9 cellular contexts compared by ENCODE assay signal in the genomic region with DNA sequence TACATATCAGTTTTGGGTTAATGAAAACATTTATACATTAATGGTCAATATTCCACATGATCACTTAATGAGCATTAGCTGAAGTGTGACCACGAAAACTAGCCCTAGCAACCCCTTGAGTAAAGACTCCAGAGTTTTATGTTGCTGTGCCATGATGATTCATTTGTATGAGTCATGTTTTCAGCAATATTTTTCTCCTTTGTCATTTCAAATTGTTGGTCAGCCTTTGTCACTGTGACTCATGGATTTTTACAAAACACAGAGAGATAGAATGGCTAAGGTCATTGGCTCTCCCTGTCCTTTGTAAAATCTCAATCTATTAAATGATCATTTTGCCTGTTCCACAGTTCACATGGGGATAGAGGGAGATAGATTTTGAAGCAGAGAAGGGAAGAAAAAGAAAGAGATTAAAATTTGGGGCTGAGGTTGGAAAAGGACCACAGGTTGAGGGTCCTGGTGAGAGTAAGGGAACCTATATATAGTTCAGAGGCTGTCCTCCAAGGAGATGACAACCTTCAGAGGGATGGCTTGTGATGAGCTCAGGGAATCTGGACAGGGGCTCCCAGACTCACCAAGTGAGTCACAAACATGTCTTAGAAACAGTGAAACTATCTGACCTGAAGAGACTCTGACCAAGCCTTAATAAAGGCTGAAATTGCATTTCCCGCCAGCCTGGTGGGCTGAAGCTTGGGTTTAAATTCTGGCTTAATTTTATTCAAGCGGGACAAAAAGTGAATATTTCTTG. TPM values are rescaled to one million over a fixed set of nuclear protein-coding genes. Genes with fewer than 3 reads are reported as not detected.
A peak's percentile ranks its signal among the peaks of the same experiment; 100 is the strongest.
DNase-seq lines count a peak whose midpoint lies in the region; ATAC-seq and TF ChIP-seq lines count a peak whose summit lies in the region.
"Had no signal": no experiment of that assay in that cellular context is flagged by ENCODE, and none has a peak within 500 bp of the region (broad histone marks: within the 10 kb centered on the region; RNA-seq: fewer than 3 reads in every experiment).

No MANE protein-coding gene starts in this region.

- no peaks in the 10 kb centered on the region for H3K27me3 ChIP-seq in Panc1 (ENCODE audit: control insufficient read depth, insufficient read depth, low read length)
- no peaks in the 10 kb centered on the region for H3K27me3 ChIP-seq in colonic mucosa

- H3K9me3 ChIP-seq in Panc1 (ENCODE audit: control insufficient read depth, insufficient read depth, low read depth, low read length) = no peaks in the 10 kb centered on the region; the same call in 1 of the 2 replicates
- H3K9me3 ChIP-seq in colonic mucosa = no peaks in the 10 kb centered on the region

- intact Hi-C loops in Panc1 (cut with micrococcal nuclease; ENCODE audit: unreplicated experiment) = no loop called here
- intact Hi-C loops in colonic mucosa (cut with DNase I) = no loop called here

- peaks cover 3% of the 10 kb centered on the region for H3K4me1 Mint-ChIP-seq in activated naive CD8-positive, alpha-beta T cell treated with anti-CD3 and anti-CD28 coated beads, Interleukin-2, amount 50 U/mL, for 24 hours

- ATAC-seq in Panc1 = peak; percentile 81
- ATAC-seq in esophagus mucosa = peak; percentile 26
- ATAC-seq in GM21717 (IDR thresholded peaks at IDR 0.05; ENCODE audit: unreplicated experiment) = no peak
- ATAC-seq in activated naive CD8-positive, alpha-beta T cell treated with anti-CD3 and anti-CD28 coated beads, Interleukin-2, amount 50 U/mL, for 24 hours = no peak

- no peak overlapping the region for H3K27ac Mint-ChIP-seq in activated naive CD8-positive, alpha-beta T cell treated with anti-CD3 and anti-CD28 coated beads, Interleukin-2, amount 50 U/mL, for 24 hours
- H3K27ac Mint-ChIP-seq: activated naive CD8-positive, alpha-beta T cell had no signal

- no peak overlapping the region for H3K4me3 Mint-ChIP-seq in activated naive CD8-positive, alpha-beta T cell treated with anti-CD3 and anti-CD28 coated beads, Interleukin-2, amount 50 U/mL, for 24 hours
- H3K4me3 Mint-ChIP-seq: activated naive CD8-positive, alpha-beta T cell had no signal

- no TSS peak for BruUV-seq in Panc1 (replicated peaks; lab: Mats Ljungman, UMichigan)

- H3K4me1 ChIP-seq in Panc1 (ENCODE audit: control insufficient read depth, insufficient read depth, low read length) (no peaks in the 10 kb centered on the region), colonic mucosa (no peaks in the 10 kb centered on the region)

- no peaks in the 10 kb centered on the region for H3K27me3 Mint-ChIP-seq in activated naive CD8-positive, alpha-beta T cell treated with anti-CD3 and anti-CD28 coated beads, Interleukin-2, amount 50 U/mL, for 24 hours
- H3K27me3 Mint-ChIP-seq: activated naive CD8-positive, alpha-beta T cell had no signal

- no peak for TF ChIP-seq CTCF in Panc1 (IDR thresholded peaks at IDR 0.05)
- TF ChIP-seq CTCF in colonic mucosa (IDR thresholded peaks at IDR 0.05) = no peak

- POLR2A ChIA-PET in Panc1 (lab: Charles Lee) = no interaction called here

- DNase-seq in H4 (ENCODE audit: low spot score) (peak; percentile 89), Panc1 (ENCODE audit: low read depth, low spot score) (peak; percentile 60), skeletal muscle cell (ENCODE audit: low read depth) (peak; percentile 70), colonic mucosa (no peak)
- DNase-seq in activated naive CD8-positive, alpha-beta T cell treated with anti-CD3 and anti-CD28 coated beads, Interleukin-2, amount 50 U/mL, for 24 hours = no peak

- H3K27ac ChIP-seq in Panc1 (ENCODE audit: low read length) = 0 out of 2 replicates have a peak overlapping the region, but pooled peaks have one; percentile 7
- H3K27ac ChIP-seq in colonic mucosa = no peak overlapping the region

- no peaks in the 10 kb centered on the region for H3K9me3 Mint-ChIP-seq in activated naive CD8-positive, alpha-beta T cell treated with anti-CD3 and anti-CD28 coated beads, Interleukin-2, amount 50 U/mL, for 24 hours

- in situ Hi-C loops in Panc1 (cut with HindIII; ENCODE audit: low pct_unique_long_range_greater_than_20kb, low sequenced_read_pairs) = no loop called here

- CTCF ChIA-PET in Panc1 (lab: Charles Lee) = no interaction called here

- no peak overlapping the region for H3K9ac ChIP-seq in colonic mucosa (ENCODE audit: low read depth in 2 of 2, low read length in 2 of 2)

- H3K36me3 ChIP-seq in Panc1 (ENCODE audit: control insufficient read depth, insufficient read depth, low read length) (no peaks in the 10 kb centered on the region), colonic mucosa (no peaks in the 10 kb centered on the region)

- H3K36me3 Mint-ChIP-seq in activated naive CD8-positive, alpha-beta T cell treated with anti-CD3 and anti-CD28 coated beads, Interleukin-2, amount 50 U/mL, for 24 hours (ENCODE audit: low read depth) = no peaks in the 10 kb centered on the region
- H3K36me3 Mint-ChIP-seq: activated naive CD8-positive, alpha-beta T cell had no signal

- H3K4me3 ChIP-seq in Panc1 (ENCODE audit: low read depth in 2 of 2, low read length in 2 of 2) (no peak overlapping the region), skeletal muscle cell (ENCODE audit: low read depth, low read length) (no peak overlapping the region), colonic mucosa (no peak overlapping the region)

RNA-seq across cellular contexts. Expression of a gene that starts 25.6 kb away (rescaled TPM):
- not detected in 2 replicates for total RNA-seq in H4 (2014; rRNA removed; shearing (Covaris generic))
- total RNA-seq in Panc1 (2021; ENCODE audit: unreplicated experiment) (not detected), esophagus mucosa (not detected), colonic mucosa (under 1 TPM in 1 of 2 donors, not detected in 1; 0.20 TPM)
- polyA plus RNA-seq in Panc1 (2012; ENCODE audit: insufficient read length) = not detected
- total RNA-seq: mononuclear cell had no signal

RNA-seq across cellular contexts. Expression of a gene that starts 36.7 kb away (rescaled TPM):
- not detected in 2 replicates for total RNA-seq in H4 (2014; rRNA removed; shearing (Covaris generic))
- not detected for total RNA-seq in Panc1 (2021; ENCODE audit: unreplicated experiment)
- polyA plus RNA-seq in Panc1 (2012; ENCODE audit: insufficient read length) = not detected
- not detected for total RNA-seq in esophagus mucosa
- total RNA-seq in colonic mucosa = not detected
- total RNA-seq: mononuclear cell had no signal

RNA-seq across cellular contexts. Expression of a gene that starts 41.8 kb away (rescaled TPM):
- total RNA-seq in H4 (2014; rRNA removed; shearing (Covaris generic)) = not detected in 2 replicates
- not detected for total RNA-seq in Panc1 (2021; ENCODE audit: unreplicated experiment)
- not detected for polyA plus RNA-seq in Panc1 (2012; ENCODE audit: insufficient read length)
- not detected for total RNA-seq in esophagus mucosa
- not detected for total RNA-seq in colonic mucosa
- total RNA-seq: mononuclear cell had no signal

RNA-seq across cellular contexts. Expression of a gene that starts 53.2 kb away (rescaled TPM):
- not detected in 2 replicates for total RNA-seq in H4 (2014; rRNA removed; shearing (Covaris generic))
- total RNA-seq in Panc1 (2021; ENCODE audit: unreplicated experiment) (not detected), esophagus mucosa (not detected), colonic mucosa (not detected)
- polyA plus RNA-seq in Panc1 (2012; ENCODE audit: insufficient read length) = not detected
- total RNA-seq: mononuclear cell had no signal

Comparison
In these comparisons a context has a peak if more than half of its experiments do, and no peak if none do; other contexts are left out.
1. DNase-seq: peak in H4 (single experiment), Panc1 (single experiment) and skeletal muscle cell (single experiment); none in colonic mucosa (single experiment) and activated naive CD8-positive, alpha-beta T cell treated with anti-CD3 and anti-CD28 coated beads, Interleukin-2, amount 50 U/mL, for 24 hours (single experiment).
2. ATAC-seq: peak in Panc1 (single experiment) and esophagus mucosa (single experiment); none in GM21717 (single experiment) and activated naive CD8-positive, alpha-beta T cell treated with anti-CD3 and anti-CD28 coated beads, Interleukin-2, amount 50 U/mL, for 24 hours (single experiment).